In genomic region chr7:38855867-38856266, GRCh38 we compare ENCODE assay signal across 27 cellular contexts. TPM values are rescaled to one million over a fixed set of nuclear protein-coding genes. Genes with fewer than 3 reads are reported as not detected.
A peak's percentile ranks its signal among the peaks of the same experiment; 100 is the strongest.
DNase-seq lines count a peak whose midpoint lies in the region; ATAC-seq and TF ChIP-seq lines count a peak whose summit lies in the region.
"Had no signal": no experiment of that assay in that cellular context is flagged by ENCODE, and none has a peak within 500 bp of the region (broad histone marks: within the 10 kb centered on the region; RNA-seq: fewer than 3 reads in every experiment).

No MANE protein-coding gene starts in this region.

- TF ChIP-seq CTCF in epithelial cell of esophagus (IDR thresholded peaks at IDR 0.05; ENCODE audit: insufficient read depth, low read depth, low read length, missing control alignments) (no peak), endothelial cell (IDR thresholded peaks at IDR 0.05; ENCODE audit: unreplicated experiment) (no peak)

- H3K4me3 ChIP-seq in epithelial cell of esophagus (ENCODE audit: low read length), result no peak overlapping the region
- H3K4me3 ChIP-seq: colonic mucosa, heart left ventricle, left ventricle myocardium inferior, PC-9, smooth muscle cell had no signal

- no peaks in the 10 kb centered on the region for H3K27me3 Mint-ChIP-seq in stimulated activated naive B cell treated with anti-CD40 and anti-IgM and Interleukin-4, amounts not matched to agents 10 μg/mL and 1 μg/mL and 100 μg/mL, for 72 hours
- H3K27me3 Mint-ChIP-seq in endothelial cell (ENCODE audit: unreplicated experiment), result no peaks in the 10 kb centered on the region
- H3K27me3 Mint-ChIP-seq: activated CD4-positive, alpha-beta T cell treated with anti-CD3 and anti-CD28 coated beads, Interleukin-2, amount 10 ng/mL, durations not matched to agents 24 days and 14 days; activated naive CD8-positive, alpha-beta T cell treated with anti-CD3 and anti-CD28 coated beads, Interleukin-2, amount 10 ng/mL, durations not matched to agents 7 days and 5 days; stimulated activated naive CD8-positive, alpha-beta T cell treated with anti-CD3 and anti-CD28 coated beads, Interleukin-15, amount 100 ng/mL, for 72 hours; T-cell had no signal

- peaks cover 20 to 44% of the 10 kb centered on the region in 2 donors for H3K36me3 Mint-ChIP-seq in stimulated activated naive B cell treated with anti-CD40 and anti-IgM and Interleukin-4, amounts not matched to agents 10 μg/mL and 1 μg/mL and 100 μg/mL, for 72 hours
- no peaks in the 10 kb centered on the region for H3K36me3 Mint-ChIP-seq in endothelial cell (ENCODE audit: low read depth, unreplicated experiment)

- H3K4me1 Mint-ChIP-seq in stimulated activated naive B cell treated with anti-CD40 and anti-IgM and Interleukin-4, amounts not matched to agents 10 μg/mL and 1 μg/mL and 100 μg/mL, for 72 hours, result peaks cover 26 to 46% of the 10 kb centered on the region in 2 donors
- peaks cover 5% of the 10 kb centered on the region for H3K4me1 Mint-ChIP-seq in endothelial cell (ENCODE audit: unreplicated experiment)
- H3K4me1 Mint-ChIP-seq: stimulated activated naive CD8-positive, alpha-beta T cell treated with anti-CD3 and anti-CD28 coated beads, Interleukin-15, amount 100 ng/mL, for 72 hours had no signal

- DNase-seq in NCI-H2029 (lab: John Stamatoyannopoulos, UW) (peak; percentile 26), NCI-H2029 treated with DMSO at 0.1 percent for 48 hours (lab: John Stamatoyannopoulos, UW) (no peak), NCI-H69 (lab: John Stamatoyannopoulos, UW) (peak; percentile 22), epithelial cell of esophagus (ENCODE audit: low read depth) (peak; percentile 43), endothelial cell (ENCODE audit: low spot score) (no peak)
- no peak for DNase-seq in stimulated activated naive B cell treated with anti-CD40 and anti-IgM and Interleukin-4, amounts not matched to agents 10 μg/mL and 1 μg/mL and 100 μg/mL, for 72 hours
- DNase-seq: 8988T; activated CD4-positive, alpha-beta T cell treated with anti-CD3 and anti-CD28 coated beads, Interleukin-2, amount 10 ng/mL, durations not matched to agents 24 days and 14 days; activated naive CD8-positive, alpha-beta T cell treated with anti-CD3 and anti-CD28 coated beads, Interleukin-2, amount 10 ng/mL, durations not matched to agents 7 days and 5 days; AML-193; colonic mucosa; endodermal cell; H7; Karpas-422; left ventricle myocardium inferior; NCI-H1417; NCI-H82; PC-9; SIG-M5; stimulated activated CD4-positive, alpha-beta T cell treated with anti-CD3 and anti-CD28 coated beads, Interleukin-4, amount 100 ng/mL, for 1 hour; stimulated activated naive CD8-positive, alpha-beta T cell treated with anti-CD3 and anti-CD28 coated beads, Interleukin-15, amount 100 ng/mL, for 72 hours; T-cell had no signal

- ATAC-seq in stimulated activated naive B cell treated with anti-CD40 and anti-IgM and Interleukin-4, amounts not matched to agents 10 μg/mL and 1 μg/mL and 100 μg/mL, for 72 hours (replicated peaks), result peak in 1 of 2 donors; percentile 5
- ATAC-seq in HG03571 (IDR thresholded peaks at IDR 0.05; ENCODE audit: unreplicated experiment) (no peak), HG03039 (IDR thresholded peaks at IDR 0.05; ENCODE audit: unreplicated experiment) (no peak)
- ATAC-seq: heart left ventricle; stimulated activated naive CD8-positive, alpha-beta T cell treated with anti-CD3 and anti-CD28 coated beads, Interleukin-15, amount 100 ng/mL, for 72 hours; T-cell had no signal

- H3K27ac Mint-ChIP-seq in stimulated activated naive B cell treated with anti-CD40 and anti-IgM and Interleukin-4, amounts not matched to agents 10 μg/mL and 1 μg/mL and 100 μg/mL, for 72 hours, result peak overlapping the region; percentile 37
- H3K27ac Mint-ChIP-seq in endothelial cell (ENCODE audit: unreplicated experiment), result no peak overlapping the region
- H3K27ac Mint-ChIP-seq: activated CD4-positive, alpha-beta T cell treated with anti-CD3 and anti-CD28 coated beads, Interleukin-2, amount 10 ng/mL, durations not matched to agents 24 days and 14 days; activated naive CD8-positive, alpha-beta T cell treated with anti-CD3 and anti-CD28 coated beads, Interleukin-2, amount 10 ng/mL, durations not matched to agents 7 days and 5 days; activated T-helper 2 cell treated with anti-CD3 and anti-CD28 coated beads, Interferon-gamma antibody, Interleukin-2, Interleukin-4, amounts not matched to agents 10 μg/mL and 5 μg/mL and 100 μg/mL, durations not matched to agents 14 hours and 24 hours and 36 hours; endodermal cell; T-cell had no signal

- H3K9me3 Mint-ChIP-seq in stimulated activated naive B cell treated with anti-CD40 and anti-IgM and Interleukin-4, amounts not matched to agents 10 μg/mL and 1 μg/mL and 100 μg/mL, for 72 hours, result peaks cover 0 to 7% of the 10 kb centered on the region in 2 donors
- no peaks in the 10 kb centered on the region for H3K9me3 Mint-ChIP-seq in endothelial cell (ENCODE audit: unreplicated experiment)
- H3K9me3 Mint-ChIP-seq: activated CD4-positive, alpha-beta T cell treated with anti-CD3 and anti-CD28 coated beads, Interleukin-2, amount 10 ng/mL, durations not matched to agents 24 days and 14 days; activated naive CD8-positive, alpha-beta T cell treated with anti-CD3 and anti-CD28 coated beads, Interleukin-2, amount 10 ng/mL, durations not matched to agents 7 days and 5 days; activated T-helper 2 cell treated with anti-CD3 and anti-CD28 coated beads, Interferon-gamma antibody, Interleukin-2, Interleukin-4, amounts not matched to agents 10 μg/mL and 5 μg/mL and 100 μg/mL, durations not matched to agents 14 hours and 24 hours and 36 hours; endodermal cell; stimulated activated naive CD8-positive, alpha-beta T cell treated with anti-CD3 and anti-CD28 coated beads, Interleukin-15, amount 100 ng/mL, for 72 hours; T-cell had no signal

- no peak overlapping the region for H3K4me3 Mint-ChIP-seq in stimulated activated naive B cell treated with anti-CD40 and anti-IgM and Interleukin-4, amounts not matched to agents 10 μg/mL and 1 μg/mL and 100 μg/mL, for 72 hours
- no peak overlapping the region for H3K4me3 Mint-ChIP-seq in endothelial cell (ENCODE audit: unreplicated experiment)
- H3K4me3 Mint-ChIP-seq: activated CD4-positive, alpha-beta T cell treated with anti-CD3 and anti-CD28 coated beads, Interleukin-2, amount 10 ng/mL, durations not matched to agents 24 days and 14 days; activated naive CD8-positive, alpha-beta T cell treated with anti-CD3 and anti-CD28 coated beads, Interleukin-2, amount 10 ng/mL, durations not matched to agents 7 days and 5 days; endodermal cell; stimulated activated naive CD8-positive, alpha-beta T cell treated with anti-CD3 and anti-CD28 coated beads, Interleukin-15, amount 100 ng/mL, for 72 hours; T-cell had no signal

RNA-seq across cellular contexts. Expression of gene VPS41, which starts 53.1 kb away (rescaled TPM):
- 104 TPM for total RNA-seq in endothelial cell (ENCODE audit: unreplicated experiment)

Comparison
In these comparisons a context has a peak if more than half of its experiments do, and no peak if none do; other contexts are left out.
1. DNase-seq: peak in NCI-H2029 (single experiment), NCI-H69 (single experiment) and epithelial cell of esophagus (single experiment); none in NCI-H2029 treated with DMSO at 0.1 percent for 48 hours (single experiment), stimulated activated naive B cell treated with anti-CD40 and anti-IgM and Interleukin-4, amounts not matched to agents 10 μg/mL and 1 μg/mL and 100 μg/mL, for 72 hours (single experiment) and endothelial cell (single experiment).